8 cellular contexts compared by ENCODE assay signal in the genomic region with DNA sequence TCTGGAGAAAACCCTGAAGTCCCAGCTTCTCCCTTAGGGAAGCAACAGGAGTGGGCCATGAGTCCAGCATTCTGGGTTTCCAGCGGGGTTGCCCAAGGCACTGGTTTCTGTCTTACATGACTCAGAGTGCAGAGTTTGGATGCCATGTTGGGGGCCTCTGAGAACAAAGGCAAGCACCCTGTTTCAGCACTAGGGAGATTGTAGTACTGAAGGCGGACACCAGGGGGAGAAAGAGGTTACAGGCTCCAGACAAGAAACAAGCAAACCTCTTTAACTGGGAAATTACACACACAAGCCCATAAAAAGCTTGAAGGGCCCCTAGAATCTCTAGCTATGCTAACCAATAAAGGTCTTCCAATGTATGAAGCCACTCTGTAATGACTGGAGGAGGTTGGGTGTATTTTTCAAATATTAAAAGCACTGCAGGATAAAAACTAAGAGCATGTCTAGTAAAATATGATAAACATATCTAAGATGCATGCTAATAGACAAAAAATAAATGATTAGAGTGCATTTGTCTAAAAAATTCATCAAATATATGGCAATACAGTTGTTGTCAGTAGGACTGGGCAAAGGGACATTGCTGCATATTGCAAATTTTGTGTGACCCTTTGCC. TPM values are rescaled to one million over a fixed set of nuclear protein-coding genes. Genes with fewer than 3 reads are reported as not detected.
DNase-seq lines count a peak whose midpoint lies in the region; ATAC-seq and TF ChIP-seq lines count a peak whose summit lies in the region.

No MANE protein-coding gene starts in this region.

- CTCF ChIA-PET in activated CD8-positive, alpha-beta T cell treated with anti-CD3 and anti-CD28 coated beads for 36 hours (lab: Charles Lee): interaction anchor here (0.7 to 2.2 kb wide), 21 partner anchors 8 to 339 kb away, joined by 3 to 10 read pairs (median 3); no protein-coding TSS in a partner anchor
- CTCF ChIA-PET in naive thymus-derived CD4-positive, alpha-beta T cell (lab: Charles Lee): interaction anchor here (0.6 to 1.5 kb wide), 2 partner anchors 8 to 13 kb away, joined by 3 read pairs; no protein-coding TSS in a partner anchor

- DNase-seq in GDM1 (lab: John Stamatoyannopoulos, UW) (peak; percentile 58), NCI-H82 (lab: John Stamatoyannopoulos, UW) (peak; percentile 51), endothelial cell (ENCODE audit: low spot score) (peak; percentile 80), stomach (peak; percentile 71), OCI-M2 (lab: John Stamatoyannopoulos, UW; ENCODE audit: unreplicated experiment) (no peak)
- DNase-seq in activated CD8-positive, alpha-beta T cell treated with anti-CD3 and anti-CD28 coated beads for 36 hours: peak; percentile 86
- peak; percentile 5 to 50 (median 35) for DNase-seq in naive thymus-derived CD4-positive, alpha-beta T cell

- no peak for TF ChIP-seq POLR2A in stomach (IDR thresholded peaks at IDR 0.05)

- H3K4me1 Mint-ChIP-seq in activated CD8-positive, alpha-beta T cell treated with anti-CD3 and anti-CD28 coated beads for 36 hours (ENCODE audit: low read depth): no peaks in the 10 kb centered on the region
- H3K4me1 Mint-ChIP-seq in endothelial cell (ENCODE audit: unreplicated experiment): peaks cover 4% of the 10 kb centered on the region
- H3K4me1 Mint-ChIP-seq in naive thymus-derived CD4-positive, alpha-beta T cell: no peaks in the 10 kb centered on the region

- TF ChIP-seq CTCF in activated CD8-positive, alpha-beta T cell treated with anti-CD3 and anti-CD28 coated beads for 36 hours (IDR thresholded peaks at IDR 0.05): peak; percentile 79
- TF ChIP-seq CTCF in endothelial cell (IDR thresholded peaks at IDR 0.05; ENCODE audit: unreplicated experiment) (peak; percentile 94), stomach (IDR thresholded peaks at IDR 0.05) (peak in 4 of 7 experiments; percentile 52 to 75 (median 65))

- peaks cover 2% of the 10 kb centered on the region for H3K9me3 Mint-ChIP-seq in activated CD8-positive, alpha-beta T cell treated with anti-CD3 and anti-CD28 coated beads for 36 hours
- H3K9me3 Mint-ChIP-seq in endothelial cell (ENCODE audit: unreplicated experiment): no peaks in the 10 kb centered on the region
- H3K9me3 Mint-ChIP-seq in naive thymus-derived CD4-positive, alpha-beta T cell: peaks cover 0 to 7% (median 2%) of the 10 kb centered on the region in 11 donors

- WGBS in stomach, 5 donors: 20 to 29% (median 22%) methylated on average over 2 of the region's 2 CpGs

- H3K9me3 ChIP-seq in naive thymus-derived CD4-positive, alpha-beta T cell (ENCODE audit: control insufficient read depth in 2 of 3, low read length in 3 of 3): no peaks in the 10 kb centered on the region
- H3K9me3 ChIP-seq in stomach: peaks cover 0 to 6% (median 0%) of the 10 kb centered on the region in 4 donors

- H3K27ac Mint-ChIP-seq in activated CD8-positive, alpha-beta T cell treated with anti-CD3 and anti-CD28 coated beads for 36 hours: no peak overlapping the region
- no peak overlapping the region for H3K27ac Mint-ChIP-seq in endothelial cell (ENCODE audit: unreplicated experiment)
- no peak overlapping the region for H3K27ac Mint-ChIP-seq in naive thymus-derived CD4-positive, alpha-beta T cell

- no peak overlapping the region for H3K4me3 ChIP-seq in naive thymus-derived CD4-positive, alpha-beta T cell (ENCODE audit: low read length)
- H3K4me3 ChIP-seq in stomach: no peak overlapping the region

- POLR2A ChIA-PET in activated CD8-positive, alpha-beta T cell treated with anti-CD3 and anti-CD28 coated beads for 36 hours (lab: Charles Lee): no interaction called here
- POLR2A ChIA-PET in naive thymus-derived CD4-positive, alpha-beta T cell (lab: Charles Lee): no interaction called here

- peak; percentile 51 for ATAC-seq in HG02759 (IDR thresholded peaks at IDR 0.05; ENCODE audit: unreplicated experiment)
- peak; percentile 92 for ATAC-seq in activated CD8-positive, alpha-beta T cell treated with anti-CD3 and anti-CD28 coated beads for 36 hours
- ATAC-seq in naive thymus-derived CD4-positive, alpha-beta T cell: peak; percentile 77

- no peak overlapping the region for H3K4me3 Mint-ChIP-seq in activated CD8-positive, alpha-beta T cell treated with anti-CD3 and anti-CD28 coated beads for 36 hours
- no peak overlapping the region for H3K4me3 Mint-ChIP-seq in endothelial cell (ENCODE audit: unreplicated experiment)
- H3K4me3 Mint-ChIP-seq in naive thymus-derived CD4-positive, alpha-beta T cell: no peak overlapping the region

- H3K36me3 ChIP-seq in naive thymus-derived CD4-positive, alpha-beta T cell (ENCODE audit: control insufficient read depth in 2 of 3, insufficient read depth in 3 of 3, low read length in 3 of 3): no peaks in the 10 kb centered on the region
- no peaks in the 10 kb centered on the region for H3K36me3 ChIP-seq in stomach

- intact Hi-C loops in activated CD8-positive, alpha-beta T cell treated with anti-CD3 and anti-CD28 coated beads for 36 hours (cut with micrococcal nuclease): no loop called here
- intact Hi-C loops in naive thymus-derived CD4-positive, alpha-beta T cell (cut with micrococcal nuclease): no loop called here
- intact Hi-C loops in stomach (cut with DNase I; ENCODE audit: low total_unique reads): no loop called here

- H3K4me1 ChIP-seq in naive thymus-derived CD4-positive, alpha-beta T cell (ENCODE audit: control insufficient read depth in 2 of 2, insufficient read depth in 2 of 2, low read length in 2 of 2): no peaks in the 10 kb centered on the region
- H3K4me1 ChIP-seq in stomach: no peaks in the 10 kb centered on the region

- H3K27me3 Mint-ChIP-seq in activated CD8-positive, alpha-beta T cell treated with anti-CD3 and anti-CD28 coated beads for 36 hours: peaks cover 3% of the 10 kb centered on the region
- no peaks in the 10 kb centered on the region for H3K27me3 Mint-ChIP-seq in endothelial cell (ENCODE audit: unreplicated experiment)
- peaks cover 0 to 28% (median 13%) of the 10 kb centered on the region in 5 donors for H3K27me3 Mint-ChIP-seq in naive thymus-derived CD4-positive, alpha-beta T cell

- no peak for TF ChIP-seq EP300 in stomach (IDR thresholded peaks at IDR 0.05)

- H3K27me3 ChIP-seq in naive thymus-derived CD4-positive, alpha-beta T cell (ENCODE audit: control insufficient read depth in 2 of 2, insufficient read depth in 2 of 2, low read length in 2 of 2): no peaks in the 10 kb centered on the region
- no peaks in the 10 kb centered on the region for H3K27me3 ChIP-seq in stomach

- no peak overlapping the region for H3K27ac ChIP-seq in naive thymus-derived CD4-positive, alpha-beta T cell (ENCODE audit: low read depth, low read length)
- no peak overlapping the region for H3K27ac ChIP-seq in stomach

- no peaks in the 10 kb centered on the region for H3K36me3 Mint-ChIP-seq in activated CD8-positive, alpha-beta T cell treated with anti-CD3 and anti-CD28 coated beads for 36 hours (ENCODE audit: low read depth)
- no peaks in the 10 kb centered on the region for H3K36me3 Mint-ChIP-seq in endothelial cell (ENCODE audit: low read depth, unreplicated experiment)
- H3K36me3 Mint-ChIP-seq in naive thymus-derived CD4-positive, alpha-beta T cell: no peaks in the 10 kb centered on the region

RNA-seq across cellular contexts. Expression of a gene that starts 7.1 kb away (rescaled TPM):
- not detected for total RNA-seq in activated CD8-positive, alpha-beta T cell treated with anti-CD3 and anti-CD28 coated beads for 36 hours
- total RNA-seq in endothelial cell (ENCODE audit: unreplicated experiment) (not detected), stomach (not detected)
- not detected for total RNA-seq in naive thymus-derived CD4-positive, alpha-beta T cell
- polyA plus RNA-seq in naive thymus-derived CD4-positive, alpha-beta T cell: not detected
- polyA plus RNA-seq in stomach: not detected

RNA-seq across cellular contexts. Expression of a gene that starts 44.2 kb away (rescaled TPM):
- total RNA-seq in activated CD8-positive, alpha-beta T cell treated with anti-CD3 and anti-CD28 coated beads for 36 hours: not detected
- not detected for total RNA-seq in endothelial cell (ENCODE audit: unreplicated experiment)
- 10 to 100 TPM in 1 of 5 experiments, 1 to 10 TPM in 3, not detected in 1; 3.2 to 83.4 (median 3.8) TPM for total RNA-seq in naive thymus-derived CD4-positive, alpha-beta T cell
- polyA plus RNA-seq in naive thymus-derived CD4-positive, alpha-beta T cell: under 1 TPM in 1 of 2 donors, not detected in 1; 0.22 TPM
- 10 to 100 TPM in 3 of 5 donors, under 1 TPM in 1, not detected in 1; 0.58 to 43.3 (median 20.1) TPM for total RNA-seq in stomach
- 10 to 100 TPM in 2 of 3 donors, 1 to 10 TPM in 1; 1.7 to 13.3 (median 10.9) TPM for polyA plus RNA-seq in stomach

RNA-seq across cellular contexts. Expression of a gene that starts 53.6 kb away (rescaled TPM):
- total RNA-seq in activated CD8-positive, alpha-beta T cell treated with anti-CD3 and anti-CD28 coated beads for 36 hours: not detected
- total RNA-seq in endothelial cell (ENCODE audit: unreplicated experiment) (not detected), stomach (10 to 100 TPM in 2 of 5 donors, 1 to 10 TPM in 2, not detected in 1; 1.4 to 28.1 (median 14.6) TPM)
- 1 to 10 TPM in 1 of 5 experiments, under 1 TPM in 3, not detected in 1; 0.62 to 6.9 (median 0.87) TPM for total RNA-seq in naive thymus-derived CD4-positive, alpha-beta T cell
- polyA plus RNA-seq in naive thymus-derived CD4-positive, alpha-beta T cell: not detected
- 10 to 100 TPM in 1 of 3 donors, 1 to 10 TPM in 2; 5.4 to 12.0 (median 6.6) TPM for polyA plus RNA-seq in stomach
